In the genomic region with DNA sequence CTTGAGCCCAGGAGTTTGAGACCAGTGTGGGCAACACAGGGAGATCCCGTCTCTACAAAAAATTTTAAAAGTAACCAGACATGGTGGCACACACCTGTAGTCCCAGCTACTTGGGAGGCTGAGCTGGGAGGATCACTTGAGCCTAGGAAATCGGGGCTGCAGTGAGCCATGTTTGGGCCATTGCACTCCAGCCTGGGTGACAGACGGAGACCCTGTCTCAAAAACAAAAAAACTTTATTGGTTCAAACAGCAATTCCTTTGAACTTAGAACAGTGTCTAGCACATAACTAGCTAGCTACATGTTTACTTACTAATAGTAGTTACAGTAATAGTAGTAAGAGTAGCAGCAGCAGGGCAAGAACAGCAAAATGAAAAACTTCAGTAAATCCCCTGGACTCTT, we compare ENCODE assay signal across 31 cellular contexts.
"Had no signal": no experiment of that assay in that cellular context is flagged by ENCODE, and none has a peak within 500 bp of the region (broad histone marks: within the 10 kb centered on the region; RNA-seq: fewer than 3 reads in every experiment).

No MANE protein-coding gene starts in this region.

- H3K9me3 ChIP-seq: ovary, psoas muscle, spleen, suprapubic skin, testis, tibial artery, transverse colon, upper lobe of right lung, uterus had no signal

- H3K27ac Mint-ChIP-seq: natural killer cell; nephron; neural progenitor cell; progenitor cell of endocrine pancreas; stimulated activated memory B cell treated with anti-CD40 and anti-IgM and Interleukin-4, amounts not matched to agents 10 μg/mL and 1 μg/mL and 100 μg/mL, for 72 hours; stimulated activated naive CD8-positive, alpha-beta T cell treated with anti-CD3 and anti-CD28 coated beads, Interleukin-15, amount 100 ng/mL, for 72 hours; type B pancreatic cell had no signal

- H3K27me3 ChIP-seq: neural progenitor cell, ovary, spleen, suprapubic skin, testis, tibial artery, transverse colon, upper lobe of right lung, uterus had no signal

- H3K36me3 Mint-ChIP-seq: natural killer cell had no signal

- H3K4me2 ChIP-seq: neural progenitor cell, smooth muscle cell had no signal

- H3K36me3 ChIP-seq: ovary, uterus had no signal

- DNase-seq: natural killer cell; occipital lobe; ovary; posterior cingulate gyrus; psoas muscle; right cardiac atrium; spleen; stimulated activated CD4-positive, alpha-beta T cell treated with anti-CD3 and anti-CD28 coated beads, Interleukin-12 subunit alpha, Interleukin-12 subunit beta, amount 100 ng/mL, for 4 hours; stimulated activated CD4-positive, alpha-beta T cell treated with anti-CD3 and anti-CD28 coated beads, Interleukin-1b, Interleukin-23, amount 100 ng/mL, for 48 hours; stimulated activated CD4-positive, alpha-beta T cell treated with anti-CD3 and anti-CD28 coated beads, Interleukin-4, amount 100 ng/mL, for 1 hour; stimulated activated CD4-positive, alpha-beta T cell treated with anti-CD3 and anti-CD28 coated beads, Interleukin-4, amount 100 ng/mL, for 4 hours; stimulated activated CD8-positive, alpha-beta memory T cell treated with anti-CD3 and anti-CD28 coated beads, Interleukin-4, amount 100 ng/mL, for 48 hours; stimulated activated naive CD4-positive, alpha-beta T cell; stimulated activated naive CD8-positive, alpha-beta T cell treated with anti-CD3 and anti-CD28 coated beads, Interleukin-15, amount 100 ng/mL, for 72 hours; stimulated activated naive CD8-positive, alpha-beta T cell treated with anti-CD3 and anti-CD28 coated beads, Interleukin-15, Interleukin-2, amounts not matched to agents 100 U/mL and 50 U/mL, for 24 hours; substantia nigra; testis; tibial artery; transverse colon; upper lobe of right lung; uterus had no signal

- H3K27me3 Mint-ChIP-seq: progenitor cell of endocrine pancreas; stimulated activated memory B cell treated with anti-CD40 and anti-IgM and Interleukin-4, amounts not matched to agents 10 μg/mL and 1 μg/mL and 100 μg/mL, for 72 hours; stimulated activated naive CD8-positive, alpha-beta T cell treated with anti-CD3 and anti-CD28 coated beads, Interleukin-15, amount 100 ng/mL, for 72 hours; type B pancreatic cell had no signal

- H3K79me2 ChIP-seq: parathyroid adenoma had no signal

- H3K4me1 Mint-ChIP-seq: natural killer cell, nephron, neural progenitor cell had no signal

- ATAC-seq: natural killer cell; psoas muscle; right cardiac atrium; sciatic nerve; stimulated activated memory B cell treated with anti-CD40 and anti-IgM and Interleukin-4, amounts not matched to agents 10 μg/mL and 1 μg/mL and 100 μg/mL, for 72 hours; stimulated activated naive CD8-positive, alpha-beta T cell treated with anti-CD3 and anti-CD28 coated beads, Interleukin-15, amount 100 ng/mL, for 72 hours; stimulated activated naive CD8-positive, alpha-beta T cell treated with anti-CD3 and anti-CD28 coated beads, Interleukin-15, Interleukin-2, amounts not matched to agents 100 U/mL and 50 U/mL, for 24 hours; upper lobe of right lung had no signal

- H3K4me3 ChIP-seq: neural progenitor cell, ovary, psoas muscle, skin epidermis, smooth muscle cell, spleen, suprapubic skin, testis, tibial artery, transverse colon, upper lobe of right lung, uterus had no signal

- H3K27ac ChIP-seq: neural progenitor cell, ovary, parathyroid adenoma, psoas muscle, skin epidermis, spleen, suprapubic skin, testis, tibial artery, transverse colon, upper lobe of right lung, uterus had no signal

- H3K4me1 ChIP-seq: neural progenitor cell, parathyroid adenoma, psoas muscle, suprapubic skin, testis, tibial artery, transverse colon, upper lobe of right lung, uterus had no signal

- H3K9ac ChIP-seq: neural progenitor cell, parathyroid adenoma had no signal

- H3K4me3 Mint-ChIP-seq: natural killer cell; nephron; neural progenitor cell; stimulated activated memory B cell treated with anti-CD40 and anti-IgM and Interleukin-4, amounts not matched to agents 10 μg/mL and 1 μg/mL and 100 μg/mL, for 72 hours; stimulated activated naive CD8-positive, alpha-beta T cell treated with anti-CD3 and anti-CD28 coated beads, Interleukin-15, amount 100 ng/mL, for 72 hours; type B pancreatic cell had no signal

- H2AFZ ChIP-seq: neural progenitor cell, parathyroid adenoma had no signal

- H3K9me3 Mint-ChIP-seq: natural killer cell; nephron; neural progenitor cell; stimulated activated memory B cell treated with anti-CD40 and anti-IgM and Interleukin-4, amounts not matched to agents 10 μg/mL and 1 μg/mL and 100 μg/mL, for 72 hours; stimulated activated naive CD8-positive, alpha-beta T cell treated with anti-CD3 and anti-CD28 coated beads, Interleukin-15, amount 100 ng/mL, for 72 hours; type B pancreatic cell had no signal
